In the genomic region with DNA sequence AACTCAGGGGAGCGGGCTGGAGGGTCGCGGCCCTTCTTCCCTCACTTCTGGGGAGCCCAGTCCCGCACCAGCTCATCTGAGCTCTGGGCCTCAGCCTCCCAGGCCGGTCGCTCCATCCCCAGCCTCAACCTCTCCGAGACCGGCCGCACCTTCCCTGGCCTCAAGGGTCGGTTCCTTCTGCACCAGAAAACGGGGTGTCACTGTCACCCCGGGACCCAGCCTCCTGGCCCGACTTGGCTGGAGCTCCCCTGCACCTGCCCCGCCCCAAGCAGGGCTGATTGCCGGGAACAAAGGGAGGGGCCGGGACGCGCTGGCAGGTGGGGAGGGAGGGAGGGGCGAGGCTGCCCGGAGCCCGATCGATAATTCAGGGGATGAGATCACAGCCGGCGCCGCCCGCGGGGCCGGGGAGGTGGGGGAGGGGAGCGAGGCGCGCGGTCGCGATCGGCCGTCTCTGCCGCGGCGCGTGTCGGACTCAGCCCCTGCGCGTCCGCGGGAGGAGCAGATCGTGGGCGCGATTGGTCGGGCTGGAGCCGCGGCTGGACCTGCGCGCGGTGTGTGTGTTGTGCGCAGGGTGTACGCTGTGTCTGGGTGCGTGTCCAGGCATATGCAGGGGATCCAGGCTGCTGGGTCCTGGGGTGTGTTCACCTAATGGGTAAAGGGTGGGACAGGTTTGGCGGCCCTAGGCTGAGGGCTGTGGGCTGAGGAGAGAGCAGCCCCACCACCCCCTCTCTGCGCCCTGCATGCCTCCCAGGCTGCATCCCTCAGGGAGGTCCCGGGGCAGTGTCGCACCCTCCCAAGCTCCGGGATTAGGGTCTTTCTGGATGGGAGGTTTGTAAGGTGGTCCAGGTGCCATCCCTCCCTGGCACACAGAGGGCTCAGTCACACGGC, we compare ENCODE assay signal across 1 cellular context.
TF ChIP-seq lines count a peak whose summit lies in the region.

No MANE protein-coding gene starts in this region.

TF ChIP-seq in HepG2, 621 proteins besides CTCF, POLR2A, EP300 and RAD21 (continued from another document and continues in another):
- TF ChIP-seq HDAC2 (CRISPR knock-in tag; IDR thresholded peaks at IDR 0.05) (no peak; the same call in 1 of the 2 replicates), ARNT (IDR thresholded peaks at IDR 0.05) (no peak), SMC3 (IDR thresholded peaks at IDR 0.05; ENCODE audit: low read length) (no peak), ZNF329 (CRISPR knock-in tag; IDR thresholded peaks at IDR 0.05; ENCODE audit: low read depth) (no peak), SETDB1 (CRISPR knock-in tag; IDR thresholded peaks at IDR 0.05; ENCODE audit: borderline replicate concordance) (no peak), ZBTB1 (CRISPR knock-in tag; IDR thresholded peaks at IDR 0.05; ENCODE audit: borderline replicate concordance) (no peak), SP2 (CRISPR knock-in tag; IDR thresholded peaks at IDR 0.05) (no peak), CHCHD3 (CRISPR knock-in tag; IDR thresholded peaks at IDR 0.05) (no peak), SRSF9 (IDR thresholded peaks at IDR 0.05; ENCODE audit: borderline replicate concordance, insufficient read depth, low read depth, low read length, poor library complexity, severe bottlenecking) (no peak), SP1 (IDR thresholded peaks at IDR 0.05) (no peak), SP1 (CRISPR knock-in tag; IDR thresholded peaks at IDR 0.05) (0 out of 2 replicates have a peak, but pooled peaks have one; percentile 17), ADNP (CRISPR knock-in tag; IDR thresholded peaks at IDR 0.05) (no peak), ZNF296 (CRISPR knock-in tag; conservative IDR thresholded peaks at IDR 0.05) (no peak), NFIC (IDR thresholded peaks at IDR 0.05; ENCODE audit: low read length) (no peak), HNRNPUL1 (IDR thresholded peaks at IDR 0.05; ENCODE audit: low read depth, low read length) (no peak), TEAD2 (CRISPR knock-in tag; IDR thresholded peaks at IDR 0.05) (no peak), RFX3 (CRISPR knock-in tag; IDR thresholded peaks at IDR 0.05) (no peak), ZFY (CRISPR knock-in tag; IDR thresholded peaks at IDR 0.05) (peak; percentile 42; the same call in 1 of the 2 replicates), TBX2 (CRISPR knock-in tag; IDR thresholded peaks at IDR 0.05; ENCODE audit: borderline replicate concordance) (peak; percentile 72; the same call in 1 of the 2 replicates), FOXK2 (IDR thresholded peaks at IDR 0.05) (no peak), NKX3-1 (CRISPR knock-in tag; IDR thresholded peaks at IDR 0.05) (no peak), ZNF501 (CRISPR knock-in tag; IDR thresholded peaks at IDR 0.05) (peak; percentile 35; the same call in 1 of the 2 replicates), ZBTB3 (CRISPR knock-in tag; IDR thresholded peaks at IDR 0.05; ENCODE audit: borderline replicate concordance, low read depth) (0 out of 2 replicates have a peak, but pooled peaks have one; percentile 42), ZNF446 (CRISPR knock-in tag; IDR thresholded peaks at IDR 0.05) (no peak), HOXD1 (CRISPR knock-in tag; IDR thresholded peaks at IDR 0.05) (0 out of 2 replicates have a peak, but pooled peaks have one; percentile 33), ZNF747 (CRISPR knock-in tag; IDR thresholded peaks at IDR 0.05; ENCODE audit: borderline replicate concordance) (no peak), NRL (CRISPR knock-in tag; IDR thresholded peaks at IDR 0.05; ENCODE audit: borderline replicate concordance) (no peak), REXO4 (CRISPR knock-in tag; IDR thresholded peaks at IDR 0.05; ENCODE audit: borderline replicate concordance) (no peak), KMT2A (CRISPR knock-in tag; IDR thresholded peaks at IDR 0.05) (no peak), IRF2 (CRISPR knock-in tag; IDR thresholded peaks at IDR 0.05) (no peak; the same call in 1 of the 2 replicates), ZNF124 (CRISPR knock-in tag; IDR thresholded peaks at IDR 0.05) (no peak), ARHGAP35 (CRISPR knock-in tag; IDR thresholded peaks at IDR 0.05; ENCODE audit: borderline replicate concordance) (no peak), ZNF30 (CRISPR knock-in tag; IDR thresholded peaks at IDR 0.05) (no peak), SIN3A (IDR thresholded peaks at IDR 0.05; ENCODE audit: borderline replicate concordance, low read depth, low read length) (no peak), SUZ12 (IDR thresholded peaks at IDR 0.05; ENCODE audit: low read depth, low read length) (no peak), ZNF3 (CRISPR knock-in tag; IDR thresholded peaks at IDR 0.05) (no peak), ZNF713 (CRISPR knock-in tag; IDR thresholded peaks at IDR 0.05) (no peak), ZSCAN25 (CRISPR knock-in tag; IDR thresholded peaks at IDR 0.05) (peak; percentile 81), ETV6 (CRISPR knock-in tag; conservative IDR thresholded peaks at IDR 0.05) (0 out of 2 replicates have a peak, but pooled peaks have one; percentile 66), KDM5A (IDR thresholded peaks at IDR 0.05; ENCODE audit: borderline replicate concordance, low read length) (no peak), JDP2 (CRISPR knock-in tag; IDR thresholded peaks at IDR 0.05; ENCODE audit: borderline replicate concordance) (no peak), ZSCAN21 (CRISPR knock-in tag; IDR thresholded peaks at IDR 0.05; ENCODE audit: borderline replicate concordance) (peak; percentile 42; the same call in 1 of the 2 replicates), ATF7 (IDR thresholded peaks at IDR 0.05) (peak; percentile 8; the same call in 1 of the 2 replicates), ATF7 (CRISPR knock-in tag; IDR thresholded peaks at IDR 0.05) (peak; percentile 96), ZSCAN9 (CRISPR knock-in tag; IDR thresholded peaks at IDR 0.05; ENCODE audit: borderline replicate concordance) (0 out of 2 replicates have a peak, but pooled peaks have one; percentile 69), NPAS2 (CRISPR knock-in tag; IDR thresholded peaks at IDR 0.05; ENCODE audit: borderline replicate concordance) (no peak), CCDC6 (CRISPR knock-in tag; IDR thresholded peaks at IDR 0.05) (no peak), BRCA1 (CRISPR knock-in tag; IDR thresholded peaks at IDR 0.05) (no peak), SMAD9 (CRISPR knock-in tag; IDR thresholded peaks at IDR 0.05) (no peak), ZNF264 (CRISPR knock-in tag; IDR thresholded peaks at IDR 0.05) (no peak), SKI (IDR thresholded peaks at IDR 0.05; ENCODE audit: partially characterized antibody) (peak; percentile 28), ZNF678 (CRISPR knock-in tag; IDR thresholded peaks at IDR 0.05) (no peak), ZNF781 (CRISPR knock-in tag; IDR thresholded peaks at IDR 0.05; ENCODE audit: borderline replicate concordance, not compliant biosample characterization) (no peak), ZNF17 (CRISPR knock-in tag; IDR thresholded peaks at IDR 0.05) (no peak), ZNF44 (CRISPR knock-in tag; IDR thresholded peaks at IDR 0.05) (no peak), ZNF382 (CRISPR knock-in tag; IDR thresholded peaks at IDR 0.05; ENCODE audit: borderline replicate concordance) (no peak), THAP11 (CRISPR knock-in tag; IDR thresholded peaks at IDR 0.05) (peak; percentile 77), ZFP1 (CRISPR knock-in tag; IDR thresholded peaks at IDR 0.05) (no peak), ZNF547 (CRISPR knock-in tag; IDR thresholded peaks at IDR 0.05) (no peak), NFE2L1 (CRISPR knock-in tag; IDR thresholded peaks at IDR 0.05; ENCODE audit: borderline replicate concordance) (no peak)
- TF ChIP-seq, protein P1, sequence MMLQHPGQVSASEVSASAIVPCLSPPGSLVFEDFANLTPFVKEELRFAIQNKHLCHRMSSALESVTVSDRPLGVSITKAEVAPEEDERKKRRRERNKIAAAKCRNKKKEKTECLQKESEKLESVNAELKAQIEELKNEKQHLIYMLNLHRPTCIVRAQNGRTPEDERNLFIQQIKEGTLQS (CRISPR knock-in tag; IDR thresholded peaks at IDR 0.05): peak; percentile 85
- TF ChIP-seq, protein P2, sequence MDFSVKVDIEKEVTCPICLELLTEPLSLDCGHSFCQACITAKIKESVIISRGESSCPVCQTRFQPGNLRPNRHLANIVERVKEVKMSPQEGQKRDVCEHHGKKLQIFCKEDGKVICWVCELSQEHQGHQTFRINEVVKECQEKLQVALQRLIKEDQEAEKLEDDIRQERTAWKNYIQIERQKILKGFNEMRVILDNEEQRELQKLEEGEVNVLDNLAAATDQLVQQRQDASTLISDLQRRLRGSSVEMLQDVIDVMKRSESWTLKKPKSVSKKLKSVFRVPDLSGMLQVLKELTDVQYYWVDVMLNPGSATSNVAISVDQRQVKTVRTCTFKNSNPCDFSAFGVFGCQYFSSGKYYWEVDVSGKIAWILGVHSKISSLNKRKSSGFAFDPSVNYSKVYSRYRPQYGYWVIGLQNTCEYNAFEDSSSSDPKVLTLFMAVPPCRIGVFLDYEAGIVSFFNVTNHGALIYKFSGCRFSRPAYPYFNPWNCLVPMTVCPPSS (IDR thresholded peaks at IDR 0.05): no peak
- TF ChIP-seq, protein P3, sequence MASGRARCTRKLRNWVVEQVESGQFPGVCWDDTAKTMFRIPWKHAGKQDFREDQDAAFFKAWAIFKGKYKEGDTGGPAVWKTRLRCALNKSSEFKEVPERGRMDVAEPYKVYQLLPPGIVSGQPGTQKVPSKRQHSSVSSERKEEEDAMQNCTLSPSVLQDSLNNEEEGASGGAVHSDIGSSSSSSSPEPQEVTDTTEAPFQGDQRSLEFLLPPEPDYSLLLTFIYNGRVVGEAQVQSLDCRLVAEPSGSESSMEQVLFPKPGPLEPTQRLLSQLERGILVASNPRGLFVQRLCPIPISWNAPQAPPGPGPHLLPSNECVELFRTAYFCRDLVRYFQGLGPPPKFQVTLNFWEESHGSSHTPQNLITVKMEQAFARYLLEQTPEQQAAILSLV (CRISPR knock-in tag; IDR thresholded peaks at IDR 0.05; ENCODE audit: borderline replicate concordance): peak; percentile 68; the same call in 1 of the 2 replicates
- TF ChIP-seq, protein P4, sequence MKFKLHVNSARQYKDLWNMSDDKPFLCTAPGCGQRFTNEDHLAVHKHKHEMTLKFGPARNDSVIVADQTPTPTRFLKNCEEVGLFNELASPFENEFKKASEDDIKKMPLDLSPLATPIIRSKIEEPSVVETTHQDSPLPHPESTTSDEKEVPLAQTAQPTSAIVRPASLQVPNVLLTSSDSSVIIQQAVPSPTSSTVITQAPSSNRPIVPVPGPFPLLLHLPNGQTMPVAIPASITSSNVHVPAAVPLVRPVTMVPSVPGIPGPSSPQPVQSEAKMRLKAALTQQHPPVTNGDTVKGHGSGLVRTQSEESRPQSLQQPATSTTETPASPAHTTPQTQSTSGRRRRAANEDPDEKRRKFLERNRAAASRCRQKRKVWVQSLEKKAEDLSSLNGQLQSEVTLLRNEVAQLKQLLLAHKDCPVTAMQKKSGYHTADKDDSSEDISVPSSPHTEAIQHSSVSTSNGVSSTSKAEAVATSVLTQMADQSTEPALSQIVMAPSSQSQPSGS (CRISPR knock-in tag; IDR thresholded peaks at IDR 0.05): peak; percentile 94
- TF ChIP-seq, protein P5, sequence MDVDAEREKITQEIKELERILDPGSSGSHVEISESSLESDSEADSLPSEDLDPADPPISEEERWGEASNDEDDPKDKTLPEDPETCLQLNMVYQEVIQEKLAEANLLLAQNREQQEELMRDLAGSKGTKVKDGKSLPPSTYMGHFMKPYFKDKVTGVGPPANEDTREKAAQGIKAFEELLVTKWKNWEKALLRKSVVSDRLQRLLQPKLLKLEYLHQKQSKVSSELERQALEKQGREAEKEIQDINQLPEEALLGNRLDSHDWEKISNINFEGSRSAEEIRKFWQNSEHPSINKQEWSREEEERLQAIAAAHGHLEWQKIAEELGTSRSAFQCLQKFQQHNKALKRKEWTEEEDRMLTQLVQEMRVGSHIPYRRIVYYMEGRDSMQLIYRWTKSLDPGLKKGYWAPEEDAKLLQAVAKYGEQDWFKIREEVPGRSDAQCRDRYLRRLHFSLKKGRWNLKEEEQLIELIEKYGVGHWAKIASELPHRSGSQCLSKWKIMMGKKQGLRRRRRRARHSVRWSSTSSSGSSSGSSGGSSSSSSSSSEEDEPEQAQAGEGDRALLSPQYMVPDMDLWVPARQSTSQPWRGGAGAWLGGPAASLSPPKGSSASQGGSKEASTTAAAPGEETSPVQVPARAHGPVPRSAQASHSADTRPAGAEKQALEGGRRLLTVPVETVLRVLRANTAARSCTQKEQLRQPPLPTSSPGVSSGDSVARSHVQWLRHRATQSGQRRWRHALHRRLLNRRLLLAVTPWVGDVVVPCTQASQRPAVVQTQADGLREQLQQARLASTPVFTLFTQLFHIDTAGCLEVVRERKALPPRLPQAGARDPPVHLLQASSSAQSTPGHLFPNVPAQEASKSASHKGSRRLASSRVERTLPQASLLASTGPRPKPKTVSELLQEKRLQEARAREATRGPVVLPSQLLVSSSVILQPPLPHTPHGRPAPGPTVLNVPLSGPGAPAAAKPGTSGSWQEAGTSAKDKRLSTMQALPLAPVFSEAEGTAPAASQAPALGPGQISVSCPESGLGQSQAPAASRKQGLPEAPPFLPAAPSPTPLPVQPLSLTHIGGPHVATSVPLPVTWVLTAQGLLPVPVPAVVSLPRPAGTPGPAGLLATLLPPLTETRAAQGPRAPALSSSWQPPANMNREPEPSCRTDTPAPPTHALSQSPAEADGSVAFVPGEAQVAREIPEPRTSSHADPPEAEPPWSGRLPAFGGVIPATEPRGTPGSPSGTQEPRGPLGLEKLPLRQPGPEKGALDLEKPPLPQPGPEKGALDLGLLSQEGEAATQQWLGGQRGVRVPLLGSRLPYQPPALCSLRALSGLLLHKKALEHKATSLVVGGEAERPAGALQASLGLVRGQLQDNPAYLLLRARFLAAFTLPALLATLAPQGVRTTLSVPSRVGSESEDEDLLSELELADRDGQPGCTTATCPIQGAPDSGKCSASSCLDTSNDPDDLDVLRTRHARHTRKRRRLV (CRISPR knock-in tag; IDR thresholded peaks at IDR 0.05): no peak
- TF ChIP-seq, protein P6, sequence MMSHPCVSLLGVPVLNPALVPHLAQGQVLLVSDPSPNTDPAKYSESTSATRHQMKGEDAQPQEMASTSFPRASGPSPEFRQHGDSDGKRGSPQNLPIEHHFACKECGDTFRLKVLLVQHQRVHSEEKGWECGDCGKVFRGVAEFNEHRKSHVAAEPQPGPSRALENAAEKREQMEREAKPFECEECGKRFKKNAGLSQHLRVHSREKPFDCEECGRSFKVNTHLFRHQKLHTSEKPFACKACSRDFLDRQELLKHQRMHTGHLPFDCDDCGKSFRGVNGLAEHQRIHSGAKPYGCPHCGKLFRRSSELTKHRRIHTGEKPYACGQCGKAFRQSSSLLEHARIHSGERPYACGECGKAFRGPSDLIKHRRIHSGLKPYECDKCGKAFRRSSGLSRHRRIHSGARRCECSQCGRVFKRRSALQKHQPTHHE (CRISPR knock-in tag; IDR thresholded peaks at IDR 0.05; ENCODE audit: borderline replicate concordance): no peak
- TF ChIP-seq, protein P7, sequence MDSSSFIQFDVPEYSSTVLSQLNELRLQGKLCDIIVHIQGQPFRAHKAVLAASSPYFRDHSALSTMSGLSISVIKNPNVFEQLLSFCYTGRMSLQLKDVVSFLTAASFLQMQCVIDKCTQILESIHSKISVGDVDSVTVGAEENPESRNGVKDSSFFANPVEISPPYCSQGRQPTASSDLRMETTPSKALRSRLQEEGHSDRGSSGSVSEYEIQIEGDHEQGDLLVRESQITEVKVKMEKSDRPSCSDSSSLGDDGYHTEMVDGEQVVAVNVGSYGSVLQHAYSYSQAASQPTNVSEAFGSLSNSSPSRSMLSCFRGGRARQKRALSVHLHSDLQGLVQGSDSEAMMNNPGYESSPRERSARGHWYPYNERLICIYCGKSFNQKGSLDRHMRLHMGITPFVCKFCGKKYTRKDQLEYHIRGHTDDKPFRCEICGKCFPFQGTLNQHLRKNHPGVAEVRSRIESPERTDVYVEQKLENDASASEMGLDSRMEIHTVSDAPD (CRISPR knock-in tag; IDR thresholded peaks at IDR 0.05): no peak; the same call in 1 of the 2 replicates
